In genomic region chr20:59270380-59270779, GRCh38 we compare ENCODE assay signal across 3 cellular contexts.
TF ChIP-seq lines count a peak whose summit lies in the region.

No MANE protein-coding gene starts in this region.

TF ChIP-seq in HepG2, 621 proteins besides CTCF, POLR2A, EP300 and RAD21:
- peak; percentile 70 for TF ChIP-seq ZNF629 (CRISPR knock-in tag; conservative IDR thresholded peaks at IDR 0.05)
- no peak for TF ChIP-seq HMGA1 (CRISPR knock-in tag; conservative IDR thresholded peaks at IDR 0.05)

TF ChIP-seq in K562, 482 proteins besides CTCF, POLR2A, EP300 and RAD21:
- TF ChIP-seq RBM25 (IDR thresholded peaks at IDR 0.05; ENCODE audit: low read depth, low read length, severe bottlenecking): peak; percentile 32
- no peak for TF ChIP-seq ZNF583 (CRISPR knock-in tag; IDR thresholded peaks at IDR 0.05)
- TF ChIP-seq MTF1 (CRISPR knock-in tag; IDR thresholded peaks at IDR 0.05; ENCODE audit: borderline replicate concordance): no peak
- TF ChIP-seq MAZ (CRISPR knock-in tag; conservative IDR thresholded peaks at IDR 0.05 in 1 of 2, IDR thresholded peaks at IDR 0.05 in 1 of 2): no peak

TF ChIP-seq in H1, 55 proteins besides CTCF, POLR2A, EP300 and RAD21:
- no peak for TF ChIP-seq SP4 (IDR thresholded peaks at IDR 0.05; ENCODE audit: low read length)
- TF ChIP-seq KDM1A (IDR thresholded peaks at IDR 0.05; ENCODE audit: borderline replicate concordance, low read length): peak; percentile 69; the same call in 1 of the 2 replicates
- TF ChIP-seq TAF1 (IDR thresholded peaks at IDR 0.05; ENCODE audit: low read depth, low read length): no peak
- TF ChIP-seq ASH2L (IDR thresholded peaks at IDR 0.05; ENCODE audit: low read length): no peak
